1 cellular context compared by ENCODE assay signal in genomic region chr19:16807416-16808274, GRCh38.
TF ChIP-seq lines count a peak whose summit lies in the region.

No MANE protein-coding gene starts in this region.

TF ChIP-seq in H1, 55 proteins besides CTCF, POLR2A, EP300 and RAD21 (continued from another document):
- TF ChIP-seq CBX8 (IDR thresholded peaks at IDR 0.05; ENCODE audit: borderline replicate concordance, low read depth, low read length) (no peak), SAP30 (IDR thresholded peaks at IDR 0.05; ENCODE audit: insufficient read depth, insufficient replicate concordance, low read length) (no peak), RNF2 (IDR thresholded peaks at IDR 0.05; ENCODE audit: borderline replicate concordance, low read depth, low read length, missing control alignments, poor library complexity, severe bottlenecking) (no peak), GABPA (IDR thresholded peaks at IDR 0.05; ENCODE audit: borderline replicate concordance, insufficient read depth, low read length) (no peak), TAF7 (optimal IDR thresholded peaks at IDR 0.05; ENCODE audit: borderline replicate concordance, low read depth, low read length) (no peak), POLR2AphosphoS5 (IDR thresholded peaks at IDR 0.05; ENCODE audit: low read depth, low read length) (no peak), TAF1 (IDR thresholded peaks at IDR 0.05; ENCODE audit: low read depth, low read length) (no peak)
